ENCODE assay signal across 32 cellular contexts in the genomic region with DNA sequence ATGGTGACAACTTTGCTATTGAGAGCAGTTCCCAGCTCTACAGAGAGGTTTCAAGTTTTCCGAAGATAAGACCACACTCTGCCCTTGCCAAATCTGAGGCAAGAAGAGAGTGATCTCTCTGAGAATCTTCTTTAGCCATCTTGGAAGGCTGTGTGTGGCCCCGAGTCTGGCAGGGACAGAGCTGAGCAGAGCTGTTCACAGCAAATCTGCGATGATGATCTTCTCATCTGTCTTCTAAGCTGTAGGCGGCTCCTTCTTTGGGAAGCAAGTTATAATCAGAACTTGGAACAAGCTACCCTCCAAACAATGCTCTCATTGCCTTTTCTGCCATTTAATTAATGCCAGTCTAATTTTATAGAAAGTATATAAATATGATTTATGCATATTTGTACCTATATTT.
"Had no signal": no experiment of that assay in that cellular context is flagged by ENCODE, and none has a peak within 500 bp of the region (broad histone marks: within the 10 kb centered on the region; RNA-seq: fewer than 3 reads in every experiment).

No MANE protein-coding gene starts in this region.

- H3K4me3 ChIP-seq: adrenal gland, body of pancreas, esophagus squamous epithelium, gastroesophageal sphincter had no signal

- ATAC-seq: activated CD4-positive, CD25-positive, alpha-beta regulatory T cell treated with anti-CD3 and anti-CD28 coated beads, Interleukin-2, amount 50 U/mL, for 24 hours; activated CD8-positive, alpha-beta T cell treated with anti-CD3 and anti-CD28 coated beads for 36 hours; activated naive CD8-positive, alpha-beta T cell treated with anti-CD3 and anti-CD28 coated beads, Interleukin-2, amount 50 U/mL, for 24 hours; activated T-cell treated with anti-CD3 and anti-CD28 coated beads, Interleukin-2, amount 50 U/mL, for 4 hours; activated T-helper 17 cell treated with anti-CD3 and anti-CD28 coated beads, Interleukin-2, amount 50 U/mL, for 72 hours; body of pancreas; gastroesophageal sphincter; T-helper 17 cell had no signal

- H3K27ac ChIP-seq: adrenal gland, body of pancreas, epithelial cell of prostate, esophagus squamous epithelium, gastroesophageal sphincter, WERI-Rb-1 had no signal

- DNase-seq: activated B cell treated with CpG ODN at 0.5 μM for 24 hours; activated CD4-positive, alpha-beta T cell treated with anti-CD3 and anti-CD28 coated beads for 48 hours; activated CD4-positive, alpha-beta T cell treated with anti-CD3 and anti-CD28 coated beads, Interleukin-2, amount 50 U/mL, for 1 hour; activated CD4-positive, alpha-beta T cell treated with anti-CD3 and anti-CD28 coated beads, Interleukin-2, amount 50 U/mL, for 48 hours; activated CD8-positive, alpha-beta memory T cell treated with anti-CD3 and anti-CD28 coated beads for 24 hours; activated CD8-positive, alpha-beta T cell treated with anti-CD3 and anti-CD28 coated beads for 36 hours; activated effector memory CD4-positive, alpha-beta T cell treated with Interleukin-2 at 50 U/mL for 16 hours; activated gamma-delta T cell treated with Interleukin-2 at 50 U/mL for 16 hours; activated naive CD4-positive, alpha-beta T cell treated with anti-CD3 and anti-CD28 coated beads for 36 hours; activated naive CD8-positive, alpha-beta T cell treated with anti-CD3 and anti-CD28 coated beads for 36 hours; activated naive CD8-positive, alpha-beta T cell treated with anti-CD3 and anti-CD28 coated beads, Interleukin-2, amount 50 U/mL, for 24 hours; activated T-cell treated with anti-CD3 and anti-CD28 coated beads, Interleukin-2, amount 50 U/mL, for 4 hours; adrenal gland; aorta; body of pancreas; caudate nucleus; cortex of kidney; dermis blood vessel endothelial cell; effector CD8-positive, alpha-beta T cell; esophagus squamous epithelium; foreskin melanocyte; T-helper 1 cell; T-helper 17 cell; T1000; WERI-Rb-1 had no signal

- H3K4me1 ChIP-seq: adrenal gland, body of pancreas, esophagus squamous epithelium, gastroesophageal sphincter had no signal

- H3K36me3 ChIP-seq: adrenal gland, esophagus squamous epithelium, gastroesophageal sphincter, WERI-Rb-1 had no signal

- H3K9me3 ChIP-seq: adrenal gland, body of pancreas, esophagus squamous epithelium, gastroesophageal sphincter had no signal

- H3K27me3 ChIP-seq: adrenal gland, body of pancreas, esophagus squamous epithelium, gastroesophageal sphincter had no signal

- FAIRE-seq: colon, endometrium, endothelial cell of umbilical vein had no signal
